Comparison of ENCODE assay signal across 9 cellular contexts in the genomic region with DNA sequence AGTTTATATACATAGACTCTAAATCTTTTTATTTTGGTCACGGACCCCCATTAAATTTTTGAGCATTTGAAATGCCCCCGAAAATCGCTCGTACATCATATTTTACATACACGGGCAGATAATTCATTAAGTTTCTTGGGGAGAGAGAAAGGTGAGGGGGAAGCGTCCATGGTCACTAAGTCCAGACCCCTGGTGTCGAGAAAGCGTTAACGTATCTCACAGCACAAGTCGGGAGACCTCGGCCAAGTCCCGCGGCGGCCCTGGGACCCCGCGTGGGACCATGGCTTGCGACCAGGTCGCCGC. TPM values are rescaled to one million over a fixed set of nuclear protein-coding genes. Genes with fewer than 3 reads are reported as not detected.
DNase-seq lines count a peak whose midpoint lies in the region; FAIRE-seq and TF ChIP-seq lines count a peak whose summit lies in the region.
"Had no signal": no experiment of that assay in that cellular context is flagged by ENCODE, and none has a peak within 500 bp of the region (broad histone marks: within the 10 kb centered on the region; RNA-seq: fewer than 3 reads in every experiment).

No MANE protein-coding gene starts in this region.

- H3K9me3 ChIP-seq in AG04450 (ENCODE audit: control insufficient read depth, insufficient read depth, low read length) (no peaks in the 10 kb centered on the region), HUES6 (ENCODE audit: control insufficient read depth, insufficient read depth, low read depth, low read length) (no peaks in the 10 kb centered on the region), mucosa of stomach (ENCODE audit: control insufficient read depth, low read length) (no peaks in the 10 kb centered on the region)

- TF ChIP-seq CTCF in AG04450 (IDR thresholded peaks at IDR 0.05; ENCODE audit: low read depth, low read length), result peak; percentile 31
- TF ChIP-seq CTCF in bronchial epithelial cell (IDR thresholded peaks at IDR 0.05; ENCODE audit: insufficient read depth, low read length, severe bottlenecking), result no peak
- TF ChIP-seq CTCF in GM20000 (IDR thresholded peaks at IDR 0.05; ENCODE audit: extremely low read depth, missing control alignments), result no peak

- H3K4me1 ChIP-seq in HUES6 (ENCODE audit: control insufficient read depth, insufficient read depth, low read length) (peaks cover 8% of the 10 kb centered on the region), mucosa of stomach (ENCODE audit: control insufficient read depth, insufficient read depth, low read length) (peaks cover 22% of the 10 kb centered on the region)

- peak overlapping the region; percentile 81 for H3K4me3 ChIP-seq in AG04450 (ENCODE audit: low read depth, low read length)
- H3K4me3 ChIP-seq in HUES6 (ENCODE audit: low read depth, low read length), result peak overlapping the region; percentile 80
- H3K4me3 ChIP-seq in bronchial epithelial cell (ENCODE audit: low read depth, low read length), result peak overlapping the region; percentile 87
- peak overlapping the region; percentile 29 for H3K4me3 ChIP-seq in mucosa of stomach (ENCODE audit: low read length)

- H3K27ac ChIP-seq in AG04450 (ENCODE audit: low read depth, low read length) (peak overlapping the region; percentile 59), HUES6 (ENCODE audit: low read depth, low read length) (peak overlapping the region; percentile 94)

- H3K27me3 ChIP-seq in AG04450 (ENCODE audit: control insufficient read depth, insufficient read depth, low read length), result no peaks in the 10 kb centered on the region
- no peaks in the 10 kb centered on the region for H3K27me3 ChIP-seq in HUES6 (ENCODE audit: control insufficient read depth, insufficient read depth, low read length)
- H3K27me3 ChIP-seq in bronchial epithelial cell (ENCODE audit: control insufficient read depth, insufficient read depth, low read length), result no peaks in the 10 kb centered on the region
- no peaks in the 10 kb centered on the region for H3K27me3 ChIP-seq in mucosa of stomach (ENCODE audit: control insufficient read depth, insufficient read depth, low read length)

- FAIRE-seq in bronchial epithelial cell (lab: Jason Lieb, UNC), result no peak
- FAIRE-seq: endometrium had no signal

- CTCF ChIA-PET in AG04450 (lab: Charles Lee), result interaction anchor here (0.9 kb wide), 1 partner anchor 234 kb away, joined by 3 read pairs; no protein-coding TSS in a partner anchor

- H3K9ac ChIP-seq in HUES6 (ENCODE audit: low read length) (peak overlapping the region; percentile 76), mucosa of stomach (ENCODE audit: low read length) (peak overlapping the region; percentile 98)

- POLR2A ChIA-PET in AG04450 (lab: Yijun Ruan, JAX), result interaction anchor here (0.6 to 1.8 kb wide), 4 partner anchors 15 to 236 kb away, joined by 3 to 15 read pairs (median 4); a partner anchor contains a TSS

- H3K36me3 ChIP-seq in HUES6 (ENCODE audit: control insufficient read depth, insufficient read depth, low read length), result no peaks in the 10 kb centered on the region
- no peaks in the 10 kb centered on the region for H3K36me3 ChIP-seq in bronchial epithelial cell (ENCODE audit: control insufficient read depth, insufficient read depth, low read length)
- no peaks in the 10 kb centered on the region for H3K36me3 ChIP-seq in mucosa of stomach (ENCODE audit: control insufficient read depth, insufficient read depth, low read length)

- DNase-seq in AG04450 (ENCODE audit: low read depth, low spot score), result no peak
- DNase-seq in bronchial epithelial cell (ENCODE audit: low read depth), result no peak
- DNase-seq in GM20000 (ENCODE audit: low spot score), result no peak
- no peak for DNase-seq in cerebellar nuclear complex (lab: John Stamatoyannopoulos, UW)
- no peak for DNase-seq in activated effector memory CD4-positive, alpha-beta T cell treated with anti-CD3 and anti-CD28 coated beads, Interleukin-2, amount 50 U/mL, for 16 hours
- DNase-seq in RPMI8226, result no peak

RNA-seq across cellular contexts. Expression of a gene that starts 0.8 kb away (rescaled TPM):
- polyA plus RNA-seq in AG04450 (2011; rRNA removed), result 28.7 and 34.8 TPM in 2 replicates
- 64.1 and 65.0 TPM in 2 replicates for polyA minus RNA-seq in AG04450 (2011; rRNA and poly(A)+ RNA removed)
- total RNA-seq in bronchial epithelial cell, result 56.2 and 62.4 TPM in 2 replicates

RNA-seq across cellular contexts. Expression of a gene that starts 47.3 kb away (rescaled TPM):
- polyA plus RNA-seq in AG04450 (2011; rRNA removed), result 35.7 and 47.0 TPM in 2 replicates
- polyA minus RNA-seq in AG04450 (2011; rRNA and poly(A)+ RNA removed), result 32.5 and 60.0 TPM in 2 replicates
- 21.9 and 31.9 TPM in 2 replicates for total RNA-seq in bronchial epithelial cell

Comparison
In these comparisons a context has a peak if more than half of its experiments do, and no peak if none do; other contexts are left out.
1. H3K4me3 ChIP-seq: peak in every context shown above with its lines; median percentile 87 in bronchial epithelial cell; 81 in AG04450; 80 in HUES6; 29 in mucosa of stomach.